In the genomic region with DNA sequence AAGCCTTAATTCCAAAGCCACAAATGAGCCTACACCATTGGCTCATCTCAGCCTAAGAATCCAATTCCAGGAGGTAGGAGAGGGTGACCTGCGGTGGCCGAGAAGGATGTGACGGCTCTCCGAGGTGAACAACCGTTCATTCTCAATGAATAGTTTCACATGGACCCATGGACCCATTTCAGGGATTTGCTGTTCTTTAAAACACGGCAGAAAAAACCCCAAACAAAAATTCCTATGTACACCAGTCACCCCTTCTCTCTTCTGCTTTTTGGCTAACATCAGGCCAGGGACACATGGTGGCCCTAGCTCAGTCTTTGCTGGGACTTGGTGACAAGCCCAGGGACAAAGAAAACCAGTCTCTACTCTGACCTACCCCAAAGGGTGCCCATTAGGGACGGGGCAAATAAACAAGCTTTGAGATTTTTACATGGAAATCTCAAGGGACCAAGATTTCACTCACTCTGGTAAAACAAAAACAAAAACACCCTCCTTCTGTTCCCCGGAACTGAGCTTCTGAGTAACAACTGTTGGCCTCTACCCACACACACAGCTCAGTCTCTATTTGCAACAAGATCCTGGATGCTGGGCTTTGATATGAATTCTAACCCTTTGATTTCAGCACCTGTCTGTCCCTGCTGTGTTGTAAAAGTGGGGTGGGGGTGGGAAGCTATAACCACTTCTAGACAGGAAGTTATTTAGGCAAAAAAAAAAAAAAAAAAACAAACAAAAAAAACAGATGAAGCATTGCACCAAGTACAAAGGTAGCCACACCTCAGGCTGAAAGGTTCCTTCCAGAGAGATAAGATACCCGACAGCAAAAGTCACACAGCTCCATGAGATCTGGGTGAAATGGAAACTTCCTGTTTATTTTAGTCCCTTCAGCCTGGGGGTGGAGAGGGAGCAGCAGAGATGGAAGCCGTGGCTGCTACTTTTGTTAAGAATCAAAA, we compare ENCODE assay signal across 8 cellular contexts. TPM values are rescaled to one million over a fixed set of nuclear protein-coding genes. Genes with fewer than 3 reads are reported as not detected.
DNase-seq lines count a peak whose midpoint lies in the region; ATAC-seq and TF ChIP-seq lines count a peak whose summit lies in the region.

No MANE protein-coding gene starts in this region.

- 0 out of 2 replicates have a peak, but pooled peaks cover 1% of the 10 kb centered on the region for H3K27me3 Mint-ChIP-seq in H9 (ENCODE audit: low read depth)

- H3K14ac ChIP-seq in H9 (ENCODE audit: insufficient read depth, low read length), result no peak overlapping the region

- no peaks in the 10 kb centered on the region for H3K23me2 ChIP-seq in H9 (ENCODE audit: insufficient read length, low read depth, low read length, poor library complexity, severe bottlenecking)

- H4K91ac ChIP-seq in H9 (ENCODE audit: insufficient read length, low read depth, low read length), result no peak overlapping the region

- no peaks in the 10 kb centered on the region for H3K79me1 ChIP-seq in H9 (ENCODE audit: insufficient read depth, low read depth, low read length, poor library complexity, severe bottlenecking)

- peak overlapping the region in 1 of 3 experiments; percentile 40; a peak in 1 of 7 replicates for H3K27ac Mint-ChIP-seq in H9

- H3K4me1 ChIP-seq in H9 (ENCODE audit: insufficient read depth, low read length), result peaks cover 14% of the 10 kb centered on the region; the same call in 1 of the 2 replicates

- no peak overlapping the region for H3K4me3 Mint-ChIP-seq in H9

- H3K4me1 Mint-ChIP-seq in H9, result peaks cover 25 to 31% of the 10 kb centered on the region in 2 experiments

- TF ChIP-seq CTCF in H9 (conservative IDR thresholded peaks at IDR 0.05), result no peak

- no peak overlapping the region for H3T11ph ChIP-seq in H9 (ENCODE audit: low read length)

- no peaks in the 10 kb centered on the region for H3K27me3 ChIP-seq in H9 (ENCODE audit: insufficient read depth, low read length)

- H3K4me3 ChIP-seq in skeletal muscle cell (ENCODE audit: low read depth, low read length), result no peak overlapping the region

- H2BK15ac ChIP-seq in H9 (ENCODE audit: low read depth, low read length), result no peak overlapping the region

- peak overlapping the region; percentile 29 for H3K27ac ChIP-seq in H9 (ENCODE audit: insufficient read length, low read depth, low read length)

- H4K20me1 ChIP-seq in H9 (ENCODE audit: control insufficient read depth, insufficient read depth, insufficient read length), result no peaks in the 10 kb centered on the region

- WGBS in H9 (ENCODE audit: extremely low coverage, insufficient read length, low lambda C conversion rate), result no CpG with 5 or more reads among the region's 10 CpGs

- H3K79me2 ChIP-seq in H9 (ENCODE audit: insufficient read depth, low read length), result no peaks in the 10 kb centered on the region

- H3K18ac ChIP-seq in H9 (ENCODE audit: insufficient read length, low read depth, low read length), result no peak overlapping the region

- H4K8ac ChIP-seq in H9 (replicated peaks; ENCODE audit: insufficient read length, low read depth, low read length), result no peak overlapping the region

- no peak overlapping the region for H4K5ac ChIP-seq in H9 (ENCODE audit: insufficient read length, low read depth, low read length)

- peaks cover 0 to 7% (median 3%) of the 10 kb centered on the region in 3 experiments; a peak in 3 of 7 replicates for H3K36me3 Mint-ChIP-seq in H9 (ENCODE audit: insufficient read depth in 1 of 3, low read depth in 3 of 3)

- no peak overlapping the region for H2BK5ac ChIP-seq in H9 (ENCODE audit: insufficient read length, low read length)

- H3K56ac ChIP-seq in H9 (ENCODE audit: insufficient read length, low read depth, low read length), result no peak overlapping the region

- DNase-seq in H9 (no peak), RPMI7951 (ENCODE audit: low read depth) (peak; percentile 37), dermis blood vessel endothelial cell (peak; percentile 8), skeletal muscle cell (ENCODE audit: low read depth) (peak; percentile 35), iPS-NIHi7 (ENCODE audit: extremely low spot score) (no peak), COR-L47 (lab: John Stamatoyannopoulos, UW) (no peak)

- H3K9me3 Mint-ChIP-seq in H9, result peaks cover 52 to 56% of the 10 kb centered on the region in 2 experiments

- no peak overlapping the region for H2AFZ ChIP-seq in H9 (ENCODE audit: low read length)

- no peak overlapping the region for H2BK120ac ChIP-seq in H9 (ENCODE audit: low read depth, low read length, poor library complexity, severe bottlenecking)

- no peaks in the 10 kb centered on the region for H3K9me3 ChIP-seq in H9 (ENCODE audit: control insufficient read depth, low read depth, low read length)

- H3K23ac ChIP-seq in H9 (ENCODE audit: insufficient read length, low read depth, low read length), result no peak overlapping the region

- no peak for ATAC-seq in GM18858 (IDR thresholded peaks at IDR 0.05; ENCODE audit: unreplicated experiment)
- ATAC-seq in GM21717 (IDR thresholded peaks at IDR 0.05; ENCODE audit: unreplicated experiment), result no peak

- H2BK12ac ChIP-seq in H9 (ENCODE audit: insufficient read length, low read depth, low read length), result no peak overlapping the region

- no peak overlapping the region for H3K9ac ChIP-seq in H9 (ENCODE audit: extremely low read depth, insufficient read length, low read length)

- H2AK5ac ChIP-seq in H9 (ENCODE audit: insufficient read length, low read length), result no peak overlapping the region

- no peak overlapping the region for H2BK20ac ChIP-seq in H9 (ENCODE audit: low read depth, low read length, poor library complexity, severe bottlenecking)

- no peak overlapping the region for H3K4me2 ChIP-seq in H9 (ENCODE audit: insufficient read depth, insufficient read length, low read length)

- H3K4ac ChIP-seq in H9 (ENCODE audit: low read depth, low read length), result no peak overlapping the region

RNA-seq across cellular contexts. Expression of gene DDX3X, which starts 49.0 kb away (rescaled TPM):
- 328 and 338 TPM in 2 replicates for total RNA-seq in H9 (2021)
- 168 and 210 TPM in 2 replicates for total RNA-seq in RPMI7951 (2014; rRNA removed; shearing (Covaris generic))
- 426 and 470 TPM in 2 replicates for total RNA-seq in dermis blood vessel endothelial cell

Comparison
In these comparisons a context has a peak if more than half of its experiments do, and no peak if none do; other contexts are left out.
1. DNase-seq: peak in RPMI7951 (single experiment), dermis blood vessel endothelial cell (single experiment) and skeletal muscle cell (single experiment); none in H9 (single experiment), iPS-NIHi7 (single experiment) and COR-L47 (single experiment).